ENCODE assay signal across 26 cellular contexts in genomic region chr6:4346659-4347333, GRCh38.
DNase-seq lines count a peak whose midpoint lies in the region; ATAC-seq and TF ChIP-seq lines count a peak whose summit lies in the region.
"Had no signal": no experiment of that assay in that cellular context is flagged by ENCODE, and none has a peak within 500 bp of the region (broad histone marks: within the 10 kb centered on the region; RNA-seq: fewer than 3 reads in every experiment).

No MANE protein-coding gene starts in this region.

- TF ChIP-seq CTCF in esophagus muscularis mucosa (IDR thresholded peaks at IDR 0.05) (no peak), BE2C (IDR thresholded peaks at IDR 0.05; ENCODE audit: low read depth, low read length) (no peak)

- DNase-seq in EH (ENCODE audit: low read depth) (peak; percentile 46), SK-MEL-5 (ENCODE audit: low read depth, low spot score) (peak; percentile 50), esophagus muscularis mucosa (ENCODE audit: extremely low spot score) (peak; percentile 72), islet precursor cell (peak; percentile 88), BE2C (no peak), NCI-H2107 treated with DMSO at 0.1 percent for 48 hours (lab: John Stamatoyannopoulos, UW; ENCODE audit: unreplicated experiment) (no peak)
- no peak for DNase-seq in activated naive CD4-positive, alpha-beta T cell treated with anti-CD3 and anti-CD28 coated beads, Interleukin-2, amount 50 U/mL, for 72 hours (ENCODE audit: low spot score in 2 of 2)
- DNase-seq in activated CD4-positive, alpha-beta T cell treated with anti-CD3 and anti-CD28 coated beads for 4 hours, result no peak
- DNase-seq: activated B cell treated with CpG ODN at 0.5 μM for 24 hours; activated CD4-positive, alpha-beta memory T cell treated with anti-CD3 and anti-CD28 coated beads, Interleukin-2, amount 10 ng/mL, durations not matched to agents 7 days and 5 days; activated gamma-delta T cell treated with Interleukin-2 at 50 U/mL for 16 hours; activated T-cell treated with anti-CD3 and anti-CD28 coated beads, Interleukin-2, amount 50 U/mL, for 1 hour; amniotic stem cell; C1 segment of cervical spinal cord; effector CD8-positive, alpha-beta T cell; glutamatergic neuron; left colon; NCI-H1105 treated with DMSO at 0.1 percent for 48 hours; NCI-H2107 had no signal

- H3K36me3 Mint-ChIP-seq in activated naive CD4-positive, alpha-beta T cell treated with anti-CD3 and anti-CD28 coated beads, Interleukin-2, amount 50 U/mL, for 72 hours, result no peaks in the 10 kb centered on the region
- H3K36me3 Mint-ChIP-seq: mesothelial cell of epicardium; natural killer cell treated with Interleukin-12 subunit alpha and Interleukin-12 subunit beta and Interleukin-15 and Interleukin-18, amount 100 ng/mL, for 72 hours had no signal

- no peak for TF ChIP-seq EP300 in esophagus muscularis mucosa (IDR thresholded peaks at IDR 0.05)

- no peak overlapping the region for H3K27ac Mint-ChIP-seq in activated naive CD4-positive, alpha-beta T cell treated with anti-CD3 and anti-CD28 coated beads, Interleukin-2, amount 50 U/mL, for 72 hours
- H3K27ac Mint-ChIP-seq: activated B cell treated with CpG ODN at 0.5 μM for 24 hours; activated CD4-positive, alpha-beta memory T cell treated with anti-CD3 and anti-CD28 coated beads, Interleukin-2, amount 10 ng/mL, durations not matched to agents 7 days and 5 days; mesothelial cell of epicardium; natural killer cell treated with Interleukin-12 subunit alpha and Interleukin-12 subunit beta and Interleukin-15 and Interleukin-18, amount 100 ng/mL, for 72 hours had no signal

- H3K4me1 ChIP-seq in esophagus muscularis mucosa (peaks cover 15 to 33% (median 23%) of the 10 kb centered on the region in 4 donors), BE2C (no peaks in the 10 kb centered on the region)

- no peaks in the 10 kb centered on the region for H3K36me3 ChIP-seq in esophagus muscularis mucosa
- H3K36me3 ChIP-seq in BE2C, result no peaks in the 10 kb centered on the region

- H3K27ac ChIP-seq in esophagus muscularis mucosa (replicated peaks in 1 of 4), result no peak overlapping the region
- H3K27ac ChIP-seq: parathyroid adenoma, RWPE1 had no signal

- TF ChIP-seq POLR2A in esophagus muscularis mucosa (IDR thresholded peaks at IDR 0.05; ENCODE audit: low read depth), result no peak

- H3K9me3 ChIP-seq in esophagus muscularis mucosa (no peaks in the 10 kb centered on the region), BE2C (no peaks in the 10 kb centered on the region)

- no peaks in the 10 kb centered on the region for H3K27me3 ChIP-seq in esophagus muscularis mucosa
- peaks cover 6% of the 10 kb centered on the region; the same call in 1 of the 2 replicates for H3K27me3 ChIP-seq in BE2C

- intact Hi-C loops in esophagus muscularis mucosa (cut with DNase I), result no loop called here

- WGBS in esophagus muscularis mucosa, result 84% methylated on average over 6 of the region's 6 CpGs

- in situ Hi-C loops in SK-MEL-5 (cut with HindIII; ENCODE audit: low pct_unique_long_range_greater_than_20kb, low sequenced_read_pairs), result no loop called here

- ATAC-seq in activated naive CD4-positive, alpha-beta T cell treated with anti-CD3 and anti-CD28 coated beads, Interleukin-2, amount 50 U/mL, for 72 hours, result no peak
- ATAC-seq: esophagus mucosa, left colon, sciatic nerve had no signal

- H3K9me3 Mint-ChIP-seq in activated naive CD4-positive, alpha-beta T cell treated with anti-CD3 and anti-CD28 coated beads, Interleukin-2, amount 50 U/mL, for 72 hours, result no peaks in the 10 kb centered on the region
- H3K9me3 Mint-ChIP-seq: activated B cell treated with CpG ODN at 0.5 μM for 24 hours; activated CD4-positive, alpha-beta memory T cell treated with anti-CD3 and anti-CD28 coated beads, Interleukin-2, amount 10 ng/mL, durations not matched to agents 7 days and 5 days; central memory CD8-positive, alpha-beta T cell; mesothelial cell of epicardium; natural killer cell treated with Interleukin-12 subunit alpha and Interleukin-12 subunit beta and Interleukin-15 and Interleukin-18, amount 100 ng/mL, for 72 hours had no signal

- H3K4me3 ChIP-seq in esophagus muscularis mucosa (no peak overlapping the region), BE2C (ENCODE audit: low read depth, low read length) (no peak overlapping the region)

Comparison
In these comparisons a context has a peak if more than half of its experiments do, and no peak if none do; other contexts are left out.
1. DNase-seq: peak in EH (single experiment), SK-MEL-5 (single experiment), esophagus muscularis mucosa (single experiment) and islet precursor cell (single experiment); none in activated naive CD4-positive, alpha-beta T cell treated with anti-CD3 and anti-CD28 coated beads, Interleukin-2, amount 50 U/mL, for 72 hours (0 of 2), BE2C (single experiment), NCI-H2107 treated with DMSO at 0.1 percent for 48 hours (single experiment) and activated CD4-positive, alpha-beta T cell treated with anti-CD3 and anti-CD28 coated beads for 4 hours (0 of 2).